In the genomic region with DNA sequence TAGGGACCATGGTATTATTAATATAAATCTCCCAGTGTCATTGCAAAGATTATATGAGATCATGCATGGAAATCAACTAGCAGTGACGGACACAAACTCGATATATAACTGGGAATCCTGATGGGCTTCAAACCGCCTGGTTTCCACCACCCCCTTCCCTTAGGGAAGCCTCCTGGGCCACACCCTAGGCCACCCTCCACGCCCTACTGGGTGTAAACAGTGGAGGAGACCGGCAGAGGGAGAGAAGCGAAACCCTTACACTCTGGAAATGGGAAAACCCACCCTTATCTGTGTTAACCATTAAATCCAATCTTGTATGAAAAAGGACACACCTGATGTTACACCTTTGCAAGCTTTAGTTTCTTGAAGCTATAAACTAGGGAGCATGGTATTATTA, we compare ENCODE assay signal across 1 cellular context.
TF ChIP-seq lines count a peak whose summit lies in the region.

No MANE protein-coding gene starts in this region.

TF ChIP-seq in WTC11, 78 proteins besides CTCF, POLR2A, EP300 and RAD21 (continued from another document):
- TF ChIP-seq, protein P1, sequence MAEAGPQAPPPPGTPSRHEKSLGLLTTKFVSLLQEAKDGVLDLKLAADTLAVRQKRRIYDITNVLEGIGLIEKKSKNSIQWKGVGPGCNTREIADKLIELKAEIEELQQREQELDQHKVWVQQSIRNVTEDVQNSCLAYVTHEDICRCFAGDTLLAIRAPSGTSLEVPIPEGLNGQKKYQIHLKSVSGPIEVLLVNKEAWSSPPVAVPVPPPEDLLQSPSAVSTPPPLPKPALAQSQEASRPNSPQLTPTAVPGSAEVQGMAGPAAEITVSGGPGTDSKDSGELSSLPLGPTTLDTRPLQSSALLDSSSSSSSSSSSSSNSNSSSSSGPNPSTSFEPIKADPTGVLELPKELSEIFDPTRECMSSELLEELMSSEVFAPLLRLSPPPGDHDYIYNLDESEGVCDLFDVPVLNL (CRISPR knock-in tag; IDR thresholded peaks at IDR 0.05; ENCODE audit: borderline replicate concordance, low read depth) = no peak
- TF ChIP-seq ETV6 (CRISPR knock-in tag; IDR thresholded peaks at IDR 0.05) (no peak), ZNF416 (CRISPR knock-in tag; IDR thresholded peaks at IDR 0.05) (no peak), ZNF138 (CRISPR knock-in tag; conservative IDR thresholded peaks at IDR 0.05) (no peak), USF1 (CRISPR knock-in tag; IDR thresholded peaks at IDR 0.05) (no peak)
- TF ChIP-seq, protein P2, sequence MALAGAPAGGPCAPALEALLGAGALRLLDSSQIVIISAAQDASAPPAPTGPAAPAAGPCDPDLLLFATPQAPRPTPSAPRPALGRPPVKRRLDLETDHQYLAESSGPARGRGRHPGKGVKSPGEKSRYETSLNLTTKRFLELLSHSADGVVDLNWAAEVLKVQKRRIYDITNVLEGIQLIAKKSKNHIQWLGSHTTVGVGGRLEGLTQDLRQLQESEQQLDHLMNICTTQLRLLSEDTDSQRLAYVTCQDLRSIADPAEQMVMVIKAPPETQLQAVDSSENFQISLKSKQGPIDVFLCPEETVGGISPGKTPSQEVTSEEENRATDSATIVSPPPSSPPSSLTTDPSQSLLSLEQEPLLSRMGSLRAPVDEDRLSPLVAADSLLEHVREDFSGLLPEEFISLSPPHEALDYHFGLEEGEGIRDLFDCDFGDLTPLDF (CRISPR knock-in tag; IDR thresholded peaks at IDR 0.05) = no peak
